1 cellular context compared by ENCODE assay signal in the genomic region with DNA sequence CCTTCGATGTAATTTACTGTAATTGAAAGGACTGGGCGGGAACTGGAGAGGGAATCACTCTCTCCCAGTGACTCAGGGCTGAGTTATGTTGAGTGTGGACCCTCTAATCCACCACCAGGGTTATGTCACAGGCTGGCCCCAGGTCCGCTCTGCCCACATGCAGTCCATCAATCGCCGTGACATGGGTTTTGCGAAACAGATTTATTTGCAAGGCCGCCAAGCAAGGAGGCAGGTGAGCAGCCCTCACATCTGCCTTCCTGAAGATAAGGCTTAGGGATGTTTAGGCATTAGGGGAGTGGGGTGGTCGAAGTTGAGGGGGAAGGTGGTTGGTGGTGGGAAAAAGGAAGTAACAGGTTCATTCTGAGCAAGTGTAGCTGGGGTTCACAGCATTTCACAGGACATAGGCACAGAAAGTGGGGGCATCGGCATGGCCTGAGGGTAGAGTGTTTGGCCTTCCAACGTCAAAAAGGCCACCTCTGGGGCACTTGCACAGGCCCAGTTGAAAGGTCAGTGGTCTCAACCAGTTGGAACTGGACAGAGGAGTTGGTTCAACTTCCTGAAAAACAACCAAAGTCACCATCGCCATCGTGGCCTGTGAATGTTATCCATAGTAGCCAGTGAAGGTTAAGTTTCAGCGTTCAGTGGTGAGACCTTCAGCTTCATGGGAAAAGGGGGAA.
TF ChIP-seq lines count a peak whose summit lies in the region.

No MANE protein-coding gene starts in this region.

TF ChIP-seq in HepG2, 621 proteins besides CTCF, POLR2A, EP300 and RAD21 (continued from another document):
- TF ChIP-seq, protein P1, sequence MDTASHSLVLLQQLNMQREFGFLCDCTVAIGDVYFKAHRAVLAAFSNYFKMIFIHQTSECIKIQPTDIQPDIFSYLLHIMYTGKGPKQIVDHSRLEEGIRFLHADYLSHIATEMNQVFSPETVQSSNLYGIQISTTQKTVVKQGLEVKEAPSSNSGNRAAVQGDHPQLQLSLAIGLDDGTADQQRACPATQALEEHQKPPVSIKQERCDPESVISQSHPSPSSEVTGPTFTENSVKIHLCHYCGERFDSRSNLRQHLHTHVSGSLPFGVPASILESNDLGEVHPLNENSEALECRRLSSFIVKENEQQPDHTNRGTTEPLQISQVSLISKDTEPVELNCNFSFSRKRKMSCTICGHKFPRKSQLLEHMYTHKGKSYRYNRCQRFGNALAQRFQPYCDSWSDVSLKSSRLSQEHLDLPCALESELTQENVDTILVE (CRISPR knock-in tag; IDR thresholded peaks at IDR 0.05): 0 out of 2 replicates have a peak, but pooled peaks have one; percentile 20
- TF ChIP-seq ZNF776 (CRISPR knock-in tag; IDR thresholded peaks at IDR 0.05): no peak
- TF ChIP-seq ZFP36L1 (CRISPR knock-in tag; IDR thresholded peaks at IDR 0.05): 0 out of 2 replicates have a peak, but pooled peaks have one; percentile 35
- TF ChIP-seq, protein P2, sequence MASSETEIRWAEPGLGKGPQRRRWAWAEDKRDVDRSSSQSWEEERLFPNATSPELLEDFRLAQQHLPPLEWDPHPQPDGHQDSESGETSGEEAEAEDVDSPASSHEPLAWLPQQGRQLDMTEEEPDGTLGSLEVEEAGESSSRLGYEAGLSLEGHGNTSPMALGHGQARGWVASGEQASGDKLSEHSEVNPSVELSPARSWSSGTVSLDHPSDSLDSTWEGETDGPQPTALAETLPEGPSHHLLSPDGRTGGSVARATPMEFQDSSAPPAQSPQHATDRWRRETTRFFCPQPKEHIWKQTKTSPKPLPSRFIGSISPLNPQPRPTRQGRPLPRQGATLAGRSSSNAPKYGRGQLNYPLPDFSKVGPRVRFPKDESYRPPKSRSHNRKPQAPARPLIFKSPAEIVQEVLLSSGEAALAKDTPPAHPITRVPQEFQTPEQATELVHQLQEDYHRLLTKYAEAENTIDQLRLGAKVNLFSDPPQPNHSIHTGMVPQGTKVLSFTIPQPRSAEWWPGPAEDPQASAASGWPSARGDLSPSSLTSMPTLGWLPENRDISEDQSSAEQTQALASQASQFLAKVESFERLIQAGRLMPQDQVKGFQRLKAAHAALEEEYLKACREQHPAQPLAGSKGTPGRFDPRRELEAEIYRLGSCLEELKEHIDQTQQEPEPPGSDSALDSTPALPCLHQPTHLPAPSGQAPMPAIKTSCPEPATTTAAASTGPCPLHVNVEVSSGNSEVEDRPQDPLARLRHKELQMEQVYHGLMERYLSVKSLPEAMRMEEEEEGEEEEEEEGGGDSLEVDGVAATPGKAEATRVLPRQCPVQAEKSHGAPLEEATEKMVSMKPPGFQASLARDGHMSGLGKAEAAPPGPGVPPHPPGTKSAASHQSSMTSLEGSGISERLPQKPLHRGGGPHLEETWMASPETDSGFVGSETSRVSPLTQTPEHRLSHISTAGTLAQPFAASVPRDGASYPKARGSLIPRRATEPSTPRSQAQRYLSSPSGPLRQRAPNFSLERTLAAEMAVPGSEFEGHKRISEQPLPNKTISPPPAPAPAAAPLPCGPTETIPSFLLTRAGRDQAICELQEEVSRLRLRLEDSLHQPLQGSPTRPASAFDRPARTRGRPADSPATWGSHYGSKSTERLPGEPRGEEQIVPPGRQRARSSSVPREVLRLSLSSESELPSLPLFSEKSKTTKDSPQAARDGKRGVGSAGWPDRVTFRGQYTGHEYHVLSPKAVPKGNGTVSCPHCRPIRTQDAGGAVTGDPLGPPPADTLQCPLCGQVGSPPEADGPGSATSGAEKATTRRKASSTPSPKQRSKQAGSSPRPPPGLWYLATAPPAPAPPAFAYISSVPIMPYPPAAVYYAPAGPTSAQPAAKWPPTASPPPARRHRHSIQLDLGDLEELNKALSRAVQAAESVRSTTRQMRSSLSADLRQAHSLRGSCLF (CRISPR knock-in tag; IDR thresholded peaks at IDR 0.05; ENCODE audit: borderline replicate concordance): no peak
- TF ChIP-seq, protein P3, sequence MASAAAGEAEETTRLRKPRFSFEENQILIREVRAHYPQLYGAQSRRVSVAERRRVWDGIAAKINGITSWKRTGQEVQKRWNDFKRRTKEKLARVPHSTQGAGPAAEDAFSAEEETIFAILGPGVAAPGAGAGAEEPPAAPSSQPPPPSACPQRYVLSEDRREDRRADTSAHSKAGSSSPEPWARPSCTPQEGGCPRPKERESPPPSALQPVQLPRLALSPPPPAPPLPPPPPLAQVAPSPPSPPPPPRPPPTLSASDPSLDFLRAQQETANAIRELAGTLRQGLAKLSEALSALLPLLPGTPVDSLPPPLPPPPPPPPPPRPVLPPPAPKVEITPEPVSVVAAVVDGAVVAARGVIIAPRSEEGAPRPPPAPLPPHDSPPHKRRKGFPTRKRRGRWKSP (CRISPR knock-in tag; IDR thresholded peaks at IDR 0.05): peak; percentile 61; the same call in 1 of the 2 replicates
- TF ChIP-seq ZNF296 (CRISPR knock-in tag; conservative IDR thresholded peaks at IDR 0.05): no peak
- TF ChIP-seq LCORL (IDR thresholded peaks at IDR 0.05): no peak
- no peak for TF ChIP-seq LCORL (CRISPR knock-in tag; IDR thresholded peaks at IDR 0.05)
- TF ChIP-seq ZNF703 (CRISPR knock-in tag; IDR thresholded peaks at IDR 0.05; ENCODE audit: borderline replicate concordance): no peak
- TF ChIP-seq, protein P4, sequence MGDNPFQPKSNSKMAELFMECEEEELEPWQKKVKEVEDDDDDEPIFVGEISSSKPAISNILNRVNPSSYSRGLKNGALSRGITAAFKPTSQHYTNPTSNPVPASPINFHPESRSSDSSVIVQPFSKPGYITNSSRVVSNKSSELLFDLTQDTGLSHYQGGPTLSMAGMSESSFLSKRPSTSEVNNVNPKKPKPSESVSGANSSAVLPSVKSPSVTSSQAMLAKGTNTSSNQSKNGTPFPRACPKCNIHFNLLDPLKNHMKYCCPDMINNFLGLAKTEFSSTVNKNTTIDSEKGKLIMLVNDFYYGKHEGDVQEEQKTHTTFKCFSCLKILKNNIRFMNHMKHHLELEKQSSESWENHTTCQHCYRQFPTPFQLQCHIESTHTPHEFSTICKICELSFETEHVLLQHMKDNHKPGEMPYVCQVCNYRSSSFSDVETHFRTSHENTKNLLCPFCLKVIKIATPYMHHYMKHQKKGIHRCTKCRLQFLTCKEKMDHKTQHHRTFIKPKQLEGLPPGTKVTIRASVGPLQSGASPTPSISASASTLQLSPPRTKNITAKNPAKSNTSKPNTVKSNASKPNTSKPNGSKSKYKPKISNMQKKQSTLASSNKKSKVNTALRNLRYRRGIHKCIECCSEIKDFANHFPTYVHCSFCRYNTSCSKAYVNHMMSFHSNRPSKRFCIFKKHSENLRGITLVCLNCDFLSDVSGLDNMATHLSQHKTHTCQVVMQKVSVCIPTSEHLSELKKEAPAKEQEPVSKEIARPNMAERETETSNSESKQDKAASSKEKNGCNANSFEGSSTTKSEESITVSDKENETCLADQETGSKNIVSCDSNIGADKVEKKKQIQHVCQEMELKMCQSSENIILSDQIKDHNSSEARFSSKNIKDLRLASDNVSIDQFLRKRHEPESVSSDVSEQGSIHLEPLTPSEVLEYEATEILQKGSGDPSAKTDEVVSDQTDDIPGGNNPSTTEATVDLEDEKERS (CRISPR knock-in tag; IDR thresholded peaks at IDR 0.05): 0 out of 2 replicates have a peak, but pooled peaks have one; percentile 27
- TF ChIP-seq, protein P5, sequence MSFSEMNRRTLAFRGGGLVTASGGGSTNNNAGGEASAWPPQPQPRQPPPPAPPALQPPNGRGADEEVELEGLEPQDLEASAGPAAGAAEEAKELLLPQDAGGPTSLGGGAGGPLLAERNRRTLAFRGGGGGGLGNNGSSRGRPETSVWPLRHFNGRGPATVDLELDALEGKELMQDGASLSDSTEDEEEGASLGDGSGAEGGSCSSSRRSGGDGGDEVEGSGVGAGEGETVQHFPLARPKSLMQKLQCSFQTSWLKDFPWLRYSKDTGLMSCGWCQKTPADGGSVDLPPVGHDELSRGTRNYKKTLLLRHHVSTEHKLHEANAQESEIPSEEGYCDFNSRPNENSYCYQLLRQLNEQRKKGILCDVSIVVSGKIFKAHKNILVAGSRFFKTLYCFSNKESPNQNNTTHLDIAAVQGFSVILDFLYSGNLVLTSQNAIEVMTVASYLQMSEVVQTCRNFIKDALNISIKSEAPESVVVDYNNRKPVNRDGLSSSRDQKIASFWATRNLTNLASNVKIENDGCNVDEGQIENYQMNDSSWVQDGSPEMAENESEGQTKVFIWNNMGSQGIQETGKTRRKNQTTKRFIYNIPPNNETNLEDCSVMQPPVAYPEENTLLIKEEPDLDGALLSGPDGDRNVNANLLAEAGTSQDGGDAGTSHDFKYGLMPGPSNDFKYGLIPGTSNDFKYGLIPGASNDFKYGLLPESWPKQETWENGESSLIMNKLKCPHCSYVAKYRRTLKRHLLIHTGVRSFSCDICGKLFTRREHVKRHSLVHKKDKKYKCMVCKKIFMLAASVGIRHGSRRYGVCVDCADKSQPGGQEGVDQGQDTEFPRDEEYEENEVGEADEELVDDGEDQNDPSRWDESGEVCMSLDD (CRISPR knock-in tag; IDR thresholded peaks at IDR 0.05; ENCODE audit: borderline replicate concordance): no peak
- no peak for TF ChIP-seq SMAD3 (CRISPR knock-in tag; IDR thresholded peaks at IDR 0.05)
- TF ChIP-seq ELF1 (CRISPR knock-in tag; IDR thresholded peaks at IDR 0.05): no peak
- no peak for TF ChIP-seq PAF1 (CRISPR knock-in tag; IDR thresholded peaks at IDR 0.05)
- TF ChIP-seq, protein P6, sequence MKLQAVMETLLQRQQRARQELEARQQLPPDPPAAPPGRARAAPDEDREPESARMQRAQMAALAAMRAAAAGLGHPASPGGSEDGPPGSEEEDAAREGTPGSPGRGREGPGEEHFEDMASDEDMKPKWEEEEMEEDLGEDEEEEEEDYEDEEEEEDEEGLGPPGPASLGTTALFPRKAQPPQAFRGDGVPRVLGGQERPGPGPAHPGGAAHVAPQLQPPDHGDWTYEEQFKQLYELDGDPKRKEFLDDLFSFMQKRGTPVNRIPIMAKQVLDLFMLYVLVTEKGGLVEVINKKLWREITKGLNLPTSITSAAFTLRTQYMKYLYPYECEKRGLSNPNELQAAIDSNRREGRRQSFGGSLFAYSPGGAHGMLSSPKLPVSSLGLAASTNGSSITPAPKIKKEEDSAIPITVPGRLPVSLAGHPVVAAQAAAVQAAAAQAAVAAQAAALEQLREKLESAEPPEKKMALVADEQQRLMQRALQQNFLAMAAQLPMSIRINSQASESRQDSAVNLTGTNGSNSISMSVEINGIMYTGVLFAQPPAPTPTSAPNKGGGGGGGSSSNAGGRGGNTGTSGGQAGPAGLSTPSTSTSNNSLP (IDR thresholded peaks at IDR 0.05; ENCODE audit: low read depth, low read length): 0 out of 2 replicates have a peak, but pooled peaks have one; percentile 29
